In genomic region chr14:73865536-73866113, GRCh38 we compare ENCODE assay signal across 2 cellular contexts.
TF ChIP-seq lines count a peak whose summit lies in the region.

No MANE protein-coding gene starts in this region.

TF ChIP-seq in HepG2, 621 proteins besides CTCF, POLR2A, EP300 and RAD21:
- TF ChIP-seq MAFF (IDR thresholded peaks at IDR 0.05; ENCODE audit: low read depth, low read length) (peak; percentile 94), MAFK (conservative IDR thresholded peaks at IDR 0.05 in 1 of 2, IDR thresholded peaks at IDR 0.05 in 1 of 2; ENCODE audit: low read length in 2 of 2) (peak; percentile 85 to 96), RAD51 (IDR thresholded peaks at IDR 0.05; ENCODE audit: borderline replicate concordance) (no peak)

TF ChIP-seq in K562, 482 proteins besides CTCF, POLR2A, EP300 and RAD21:
- TF ChIP-seq CREM (IDR thresholded peaks at IDR 0.05; ENCODE audit: low read depth) (no peak), MAFK (IDR thresholded peaks at IDR 0.05; ENCODE audit: low read length) (peak; percentile 83), TBL1XR1 (IDR thresholded peaks at IDR 0.05; ENCODE audit: low read length in 2 of 2) (no peak), ZNF695 (CRISPR knock-in tag; IDR thresholded peaks at IDR 0.05) (no peak), HOMEZ (CRISPR knock-in tag; IDR thresholded peaks at IDR 0.05) (no peak), MBD2 (IDR thresholded peaks at IDR 0.05; ENCODE audit: borderline replicate concordance, low read depth) (no peak), ID3 (CRISPR knock-in tag; IDR thresholded peaks at IDR 0.05) (no peak), ID3 (tag; IDR thresholded peaks at IDR 0.05) (no peak), ZNF511 (CRISPR knock-in tag; IDR thresholded peaks at IDR 0.05) (no peak), C11orf30 (IDR thresholded peaks at IDR 0.05; ENCODE audit: low read depth) (peak; percentile 79), ZNF696 (CRISPR knock-in tag; conservative IDR thresholded peaks at IDR 0.05) (no peak), GTF2B (IDR thresholded peaks at IDR 0.05; ENCODE audit: extremely low read depth, insufficient read length) (no peak), GTF2F1 (IDR thresholded peaks at IDR 0.05; ENCODE audit: low read depth, low read length) (no peak), ZC3H8 (IDR thresholded peaks at IDR 0.05) (no peak), DEAF1 (CRISPR knock-in tag; IDR thresholded peaks at IDR 0.05) (no peak), ZNF232 (CRISPR knock-in tag; IDR thresholded peaks at IDR 0.05) (no peak), MAFG (tag; conservative IDR thresholded peaks at IDR 0.05) (peak; percentile 70), POLR2AphosphoS5 (IDR thresholded peaks at IDR 0.05; ENCODE audit: control insufficient read depth, insufficient read depth, low read depth, low read length) (no peak), ZBTB11 (CRISPR knock-in tag; IDR thresholded peaks at IDR 0.05) (no peak), ZNF316 (IDR thresholded peaks at IDR 0.05) (peak; percentile 93), NR4A1 (CRISPR knock-in tag; IDR thresholded peaks at IDR 0.05) (no peak), NR4A1 (tag; IDR thresholded peaks at IDR 0.05) (no peak), ZNF561 (CRISPR knock-in tag; conservative IDR thresholded peaks at IDR 0.05) (no peak), MAFF (IDR thresholded peaks at IDR 0.05; ENCODE audit: low read length) (peak; percentile 81), SIRT6 (IDR thresholded peaks at IDR 0.05; ENCODE audit: low read depth, low read length) (no peak), NFIX (CRISPR knock-in tag; IDR thresholded peaks at IDR 0.05; ENCODE audit: low read depth) (no peak), KLF10 (CRISPR knock-in tag; IDR thresholded peaks at IDR 0.05) (no peak), PHB (CRISPR knock-in tag; IDR thresholded peaks at IDR 0.05) (no peak), CBFA2T3 (IDR thresholded peaks at IDR 0.05) (no peak), HDAC2 (IDR thresholded peaks at IDR 0.05) (no peak), AFF1 (IDR thresholded peaks at IDR 0.05; ENCODE audit: low read depth in 1 of 2, partially characterized antibody in 2 of 2) (no peak), SRSF9 (IDR thresholded peaks at IDR 0.05; ENCODE audit: borderline replicate concordance, low read depth, low read length) (no peak), TCFL5 (CRISPR knock-in tag; conservative IDR thresholded peaks at IDR 0.05) (no peak), SIN3A (IDR thresholded peaks at IDR 0.05; ENCODE audit: borderline replicate concordance in 2 of 2, control insufficient read depth in 1 of 2, low read depth in 2 of 2, low read length in 2 of 2) (no peak), FIP1L1 (IDR thresholded peaks at IDR 0.05; ENCODE audit: low read depth, low read length, poor library complexity, severe bottlenecking) (no peak), HDAC1 (IDR thresholded peaks at IDR 0.05) (no peak), KAT7 (CRISPR knock-in tag; IDR thresholded peaks at IDR 0.05; ENCODE audit: borderline replicate concordance) (no peak), GABPA (tag; conservative IDR thresholded peaks at IDR 0.05; ENCODE audit: low read depth) (no peak), ZEB2 (IDR thresholded peaks at IDR 0.05) (no peak)
